Comparison of ENCODE assay signal across 8 cellular contexts in the genomic region with DNA sequence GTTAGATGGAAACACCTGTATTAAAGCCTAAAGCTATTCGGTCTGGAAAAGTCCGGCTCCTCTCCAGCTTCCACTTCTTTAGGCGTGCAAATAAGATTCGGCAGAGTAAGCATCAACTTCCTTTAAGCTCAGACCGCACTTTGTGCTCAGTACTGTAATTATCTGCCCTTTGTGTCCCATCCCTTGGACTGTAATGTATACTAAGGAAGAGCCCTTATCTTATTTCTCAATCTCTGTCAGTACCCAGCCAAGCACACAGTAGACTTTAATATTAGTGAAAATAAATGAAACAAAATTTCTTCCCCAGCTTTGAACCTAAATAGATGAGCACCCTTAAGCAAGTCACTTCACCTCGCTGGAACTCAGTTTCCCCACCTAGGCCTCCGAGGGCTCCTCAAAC. TPM values are rescaled to one million over a fixed set of nuclear protein-coding genes. Genes with fewer than 3 reads are reported as not detected.
DNase-seq lines count a peak whose midpoint lies in the region; ATAC-seq and TF ChIP-seq lines count a peak whose summit lies in the region.

No MANE protein-coding gene starts in this region.

- H3K27me3 Mint-ChIP-seq in nephron (ENCODE audit: low read depth) = no peaks in the 10 kb centered on the region

- TF ChIP-seq CTCF in nephron (IDR thresholded peaks at IDR 0.05; ENCODE audit: unreplicated experiment in 3 of 3) = no peak

- peaks cover 18% of the 10 kb centered on the region for H3K9me3 Mint-ChIP-seq in nephron

- DNase-seq in SK-N-DZ (ENCODE audit: low spot score) (peak; percentile 2), DMS 273 (lab: John Stamatoyannopoulos, UW; ENCODE audit: unreplicated experiment) (no peak), foreskin melanocyte (no peak), NK-92 (lab: John Stamatoyannopoulos, UW; ENCODE audit: unreplicated experiment) (no peak)

- ATAC-seq in GM18498 (IDR thresholded peaks at IDR 0.05; ENCODE audit: unreplicated experiment) (peak; percentile 31), HG02852 (IDR thresholded peaks at IDR 0.05; ENCODE audit: unreplicated experiment) (peak; percentile 23), esophagus mucosa (peak; percentile 10)

- peaks cover 20% of the 10 kb centered on the region for H3K4me1 Mint-ChIP-seq in nephron

- peak overlapping the region; percentile 80 to 95 (median 92) for H3K27ac Mint-ChIP-seq in nephron

- peaks cover 18% of the 10 kb centered on the region for H3K36me3 Mint-ChIP-seq in nephron (ENCODE audit: low read depth)

- H3K4me3 Mint-ChIP-seq in nephron = peak overlapping the region; percentile 91 to 93 (median 93)

RNA-seq across cellular contexts. Expression of a gene that starts 0.5 kb away (rescaled TPM):
- polyA plus RNA-seq in SK-N-DZ (2014; cell fraction: cytosol; rRNA removed) = 0.17 and 0.29 TPM in 2 replicates
- polyA plus RNA-seq in SK-N-DZ (2014; cell fraction: nucleus; rRNA removed) = 0.15 and 1.1 TPM in 2 replicates
- 5.6 TPM for total RNA-seq in esophagus mucosa

RNA-seq across cellular contexts. Expression of a gene that starts 26.6 kb away (rescaled TPM):
- polyA plus RNA-seq in SK-N-DZ (2014; cell fraction: cytosol; rRNA removed) = 2.0 and 2.8 TPM in 2 replicates
- polyA plus RNA-seq in SK-N-DZ (2014; cell fraction: nucleus; rRNA removed) = 1.6 and 6.0 TPM in 2 replicates
- 7.2 TPM for total RNA-seq in esophagus mucosa

RNA-seq across cellular contexts. Expression of a gene that starts 26.9 kb away (rescaled TPM):
- polyA plus RNA-seq in SK-N-DZ (2014; cell fraction: cytosol; rRNA removed) = 10.8 and 12.8 TPM in 2 replicates
- 9.7 and 10.1 TPM in 2 replicates for polyA plus RNA-seq in SK-N-DZ (2014; cell fraction: nucleus; rRNA removed)
- total RNA-seq in esophagus mucosa = 8.8 TPM

RNA-seq across cellular contexts. Expression of a gene that starts 47.5 kb away (rescaled TPM):
- polyA plus RNA-seq in SK-N-DZ (2014; cell fraction: cytosol; rRNA removed) = 99.8 and 109 TPM in 2 replicates
- 44.1 and 114 TPM in 2 replicates for polyA plus RNA-seq in SK-N-DZ (2014; cell fraction: nucleus; rRNA removed)
- total RNA-seq in esophagus mucosa = 39.2 TPM
